Comparison of ENCODE assay signal across 19 cellular contexts in the genomic region with DNA sequence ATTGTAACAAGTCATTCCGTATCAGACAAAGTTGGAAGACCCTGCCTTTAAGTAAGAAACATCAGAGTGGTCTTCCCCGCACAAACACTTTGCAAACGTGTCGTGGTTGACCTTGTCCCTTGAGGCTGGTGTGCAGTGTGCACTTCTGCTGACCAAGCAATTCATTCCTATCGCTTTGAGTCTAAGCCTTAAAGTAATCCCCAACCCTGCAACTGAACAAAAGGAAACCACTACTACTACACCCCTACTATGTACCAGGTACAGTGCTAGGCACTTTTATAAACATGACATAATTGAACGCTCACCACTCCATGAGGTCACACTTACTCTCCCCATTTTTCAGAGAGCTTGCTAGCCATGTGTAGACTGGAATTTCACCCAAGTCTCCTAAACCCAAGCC. TPM values are rescaled to one million over a fixed set of nuclear protein-coding genes. Genes with fewer than 3 reads are reported as not detected.
DNase-seq lines count a peak whose midpoint lies in the region; ATAC-seq and TF ChIP-seq lines count a peak whose summit lies in the region.
"Had no signal": no experiment of that assay in that cellular context is flagged by ENCODE, and none has a peak within 500 bp of the region (broad histone marks: within the 10 kb centered on the region; RNA-seq: fewer than 3 reads in every experiment).

No MANE protein-coding gene starts in this region.

- peaks cover 98% of the 10 kb centered on the region for H3K4me1 Mint-ChIP-seq in activated T-cell treated with anti-CD3 and anti-CD28 coated beads, Interleukin-2, amount 50 U/mL, for 24 hours (ENCODE audit: low read depth)
- peaks cover 83% of the 10 kb centered on the region for H3K4me1 Mint-ChIP-seq in activated CD8-positive, alpha-beta T cell treated with anti-CD3 and anti-CD28 coated beads for 36 hours (ENCODE audit: low read depth)
- peaks cover 96 to 100% of the 10 kb centered on the region in 2 donors for H3K4me1 Mint-ChIP-seq in immature natural killer cell

- H3K4me1 ChIP-seq in subcutaneous abdominal adipose tissue (ENCODE audit: control insufficient read depth in 5 of 5, insufficient read depth in 5 of 5, low read length in 5 of 5), result peaks cover 26 to 79% (median 65%) of the 10 kb centered on the region in 5 donors

- ATAC-seq in activated CD8-positive, alpha-beta T cell treated with anti-CD3 and anti-CD28 coated beads for 36 hours, result peak; percentile 8
- ATAC-seq in GM21825 (IDR thresholded peaks at IDR 0.05; ENCODE audit: unreplicated experiment), result no peak
- ATAC-seq: heart right ventricle, left lobe of liver had no signal

- in situ Hi-C loops in G401 (cut with HindIII; ENCODE audit: low sequenced_read_pairs), result no loop called here

- H3K27me3 Mint-ChIP-seq in activated T-cell treated with anti-CD3 and anti-CD28 coated beads, Interleukin-2, amount 50 U/mL, for 24 hours, result no peaks in the 10 kb centered on the region
- no peaks in the 10 kb centered on the region for H3K27me3 Mint-ChIP-seq in activated CD8-positive, alpha-beta T cell treated with anti-CD3 and anti-CD28 coated beads for 36 hours
- peaks cover 0 to 2% (median 0%) of the 10 kb centered on the region in 3 donors for H3K27me3 Mint-ChIP-seq in immature natural killer cell (ENCODE audit: low read depth in 3 of 3)

- H3K9me3 ChIP-seq in subcutaneous abdominal adipose tissue (ENCODE audit: control insufficient read depth in 5 of 5, low read length in 5 of 5), result no peaks in the 10 kb centered on the region
- H3K9me3 ChIP-seq: heart right ventricle, tibial artery had no signal

- no peaks in the 10 kb centered on the region for H3K9me3 Mint-ChIP-seq in activated T-cell treated with anti-CD3 and anti-CD28 coated beads, Interleukin-2, amount 50 U/mL, for 24 hours
- no peaks in the 10 kb centered on the region for H3K9me3 Mint-ChIP-seq in activated CD8-positive, alpha-beta T cell treated with anti-CD3 and anti-CD28 coated beads for 36 hours
- no peaks in the 10 kb centered on the region for H3K9me3 Mint-ChIP-seq in immature natural killer cell

- CTCF ChIA-PET in activated CD8-positive, alpha-beta T cell treated with anti-CD3 and anti-CD28 coated beads for 36 hours (lab: Charles Lee), result interaction anchor here (1.7 kb wide), 1 partner anchor 24 kb away, joined by 5 read pairs; no protein-coding TSS in a partner anchor

- DNase-seq in activated T-cell treated with anti-CD3 and anti-CD28 coated beads, Interleukin-2, amount 50 U/mL, for 24 hours, result no peak
- no peak for DNase-seq in activated T-cell treated with anti-CD3 and anti-CD28 coated beads, Interleukin-2, amount 50 U/mL, for 1 hour
- no peak for DNase-seq in activated CD8-positive, alpha-beta T cell treated with anti-CD3 and anti-CD28 coated beads for 36 hours
- DNase-seq in immature natural killer cell, result no peak
- no peak for DNase-seq in G401 (ENCODE audit: low spot score)
- DNase-seq in retina, result no peak
- DNase-seq: ACHN, DMS153, heart right ventricle, KG1, NCI-H146, NCI-H526 treated with DMSO at 0.1 percent for 48 hours, tibial artery had no signal

- H3K36me3 ChIP-seq in subcutaneous abdominal adipose tissue (ENCODE audit: control insufficient read depth in 5 of 5, insufficient read depth in 5 of 5, low read length in 5 of 5), result peaks cover 0 to 21% (median 11%) of the 10 kb centered on the region in 5 donors
- H3K36me3 ChIP-seq: neural progenitor cell had no signal

- H3K27me3 ChIP-seq in subcutaneous abdominal adipose tissue (ENCODE audit: control insufficient read depth in 5 of 5, insufficient read depth in 4 of 5, low read length in 5 of 5), result no peaks in the 10 kb centered on the region
- H3K27me3 ChIP-seq: heart right ventricle, neural progenitor cell, tibial artery had no signal

- TF ChIP-seq CTCF in activated CD8-positive, alpha-beta T cell treated with anti-CD3 and anti-CD28 coated beads for 36 hours (IDR thresholded peaks at IDR 0.05), result no peak

- H3K9ac ChIP-seq in subcutaneous abdominal adipose tissue (ENCODE audit: low read length in 5 of 5), result no peak overlapping the region
- H3K9ac ChIP-seq: neural progenitor cell had no signal

- H3K36me3 Mint-ChIP-seq in activated T-cell treated with anti-CD3 and anti-CD28 coated beads, Interleukin-2, amount 50 U/mL, for 24 hours (ENCODE audit: low read depth), result peaks cover 92% of the 10 kb centered on the region
- peaks cover 74% of the 10 kb centered on the region for H3K36me3 Mint-ChIP-seq in activated CD8-positive, alpha-beta T cell treated with anti-CD3 and anti-CD28 coated beads for 36 hours (ENCODE audit: low read depth)
- peaks cover 11 to 38% (median 23%) of the 10 kb centered on the region in 3 donors for H3K36me3 Mint-ChIP-seq in immature natural killer cell

- POLR2A ChIA-PET in activated CD8-positive, alpha-beta T cell treated with anti-CD3 and anti-CD28 coated beads for 36 hours (lab: Charles Lee), result interaction anchor here (0.9 to 1.2 kb wide), 3 partner anchors 26 to 95 kb away, joined by 3 read pairs; no protein-coding TSS in a partner anchor

- peak overlapping the region; percentile 63 for H3K27ac ChIP-seq in subcutaneous abdominal adipose tissue (ENCODE audit: low read depth, low read length)
- H3K27ac ChIP-seq: neural progenitor cell, RWPE1, tibial artery had no signal

- peak overlapping the region in 2 of 5 donors; percentile 17 to 30 for H3K4me3 ChIP-seq in subcutaneous abdominal adipose tissue (ENCODE audit: low read depth in 1 of 5, low read length in 5 of 5)
- H3K4me3 ChIP-seq: neural progenitor cell, skin epidermis, tibial artery had no signal

- intact Hi-C loops in activated CD8-positive, alpha-beta T cell treated with anti-CD3 and anti-CD28 coated beads for 36 hours (cut with micrococcal nuclease), result no loop called here

- peak overlapping the region; percentile 97 for H3K27ac Mint-ChIP-seq in activated T-cell treated with anti-CD3 and anti-CD28 coated beads, Interleukin-2, amount 50 U/mL, for 24 hours
- H3K27ac Mint-ChIP-seq in activated CD8-positive, alpha-beta T cell treated with anti-CD3 and anti-CD28 coated beads for 36 hours, result peak overlapping the region; percentile 95
- peak overlapping the region; percentile 78 to 91 (median 87) for H3K27ac Mint-ChIP-seq in immature natural killer cell

- peak overlapping the region; percentile 93 for H3K4me3 Mint-ChIP-seq in activated T-cell treated with anti-CD3 and anti-CD28 coated beads, Interleukin-2, amount 50 U/mL, for 24 hours
- peak overlapping the region; percentile 92 for H3K4me3 Mint-ChIP-seq in activated CD8-positive, alpha-beta T cell treated with anti-CD3 and anti-CD28 coated beads for 36 hours
- peak overlapping the region; percentile 16 to 64 (median 50) for H3K4me3 Mint-ChIP-seq in immature natural killer cell
- H3K4me3 Mint-ChIP-seq: neural progenitor cell had no signal

RNA-seq across cellular contexts. Expression of a gene that starts 10.6 kb away (rescaled TPM):
- total RNA-seq in activated CD8-positive, alpha-beta T cell treated with anti-CD3 and anti-CD28 coated beads for 36 hours, result 10 to 100 TPM; 40.8 to 42.6 TPM
- polyA plus RNA-seq in immature natural killer cell, result 10 to 100 TPM; 14.1 to 37.8 (median 18.7) TPM
- 11.4 and 15.2 TPM in 2 replicates for total RNA-seq in G401 (2014; rRNA removed; shearing (Covaris generic))
